Comparison of ENCODE assay signal across 1 cellular context in genomic region chr4:79334783-79335182, GRCh38.
TF ChIP-seq lines count a peak whose summit lies in the region.

No MANE protein-coding gene starts in this region.

TF ChIP-seq in HEK293, 187 proteins besides CTCF, POLR2A, EP300 and RAD21:
- TF ChIP-seq PRDM10 (tag by site-specific recombination; IDR thresholded peaks at IDR 0.05) = peak; percentile 70
- TF ChIP-seq ZNF138 (tag by site-specific recombination; IDR thresholded peaks at IDR 0.05; ENCODE audit: borderline replicate concordance) = no peak
TF ChIP-seq in HEK293: peak in this region for 1.
